1 cellular context compared by ENCODE assay signal in genomic region chr5:64746446-64746845, GRCh38.
TF ChIP-seq lines count a peak whose summit lies in the region.

No MANE protein-coding gene starts in this region.

TF ChIP-seq in IMR-90, 13 proteins besides CTCF, POLR2A, EP300 and RAD21:
- TF ChIP-seq BHLHE40 (IDR thresholded peaks at IDR 0.05; ENCODE audit: low read depth, low read length), result no peak
- no peak for TF ChIP-seq FOS (IDR thresholded peaks at IDR 0.05; ENCODE audit: low read depth, low read length)
- TF ChIP-seq MXI1 (IDR thresholded peaks at IDR 0.05; ENCODE audit: borderline replicate concordance, low read depth, low read length), result no peak
- no peak for TF ChIP-seq CEBPB (IDR thresholded peaks at IDR 0.05; ENCODE audit: low read depth, low read length)
- TF ChIP-seq RFX5 (IDR thresholded peaks at IDR 0.05; ENCODE audit: low read depth, low read length), result no peak
- no peak for TF ChIP-seq USF2 (IDR thresholded peaks at IDR 0.05; ENCODE audit: low read depth, low read length)
- TF ChIP-seq SMC3 (IDR thresholded peaks at IDR 0.05; ENCODE audit: low read depth, low read length), result no peak
- no peak for TF ChIP-seq MAZ (IDR thresholded peaks at IDR 0.05; ENCODE audit: borderline replicate concordance, low read depth, low read length)
- TF ChIP-seq RCOR1 (IDR thresholded peaks at IDR 0.05; ENCODE audit: insufficient replicate concordance, low read length), result no peak
- TF ChIP-seq NFE2L2 (IDR thresholded peaks at IDR 0.05; ENCODE audit: low read depth, low read length), result no peak
- no peak for TF ChIP-seq ELK1 (IDR thresholded peaks at IDR 0.05; ENCODE audit: borderline replicate concordance, low read depth, low read length)
- TF ChIP-seq MAFK (IDR thresholded peaks at IDR 0.05; ENCODE audit: low read depth, low read length), result no peak
- no peak for TF ChIP-seq CHD1 (IDR thresholded peaks at IDR 0.05; ENCODE audit: low read depth, low read length)
